9 cellular contexts compared by ENCODE assay signal in genomic region chr2:209929369-209929768, GRCh38.
"Had no signal": no experiment of that assay in that cellular context is flagged by ENCODE, and none has a peak within 500 bp of the region (broad histone marks: within the 10 kb centered on the region; RNA-seq: fewer than 3 reads in every experiment).

No MANE protein-coding gene starts in this region.

- H3K27ac ChIP-seq: GM23248, HL-60 had no signal

- DNase-seq: GM23248, GOT3, H7, HFFc6, KBM-7 had no signal

- H3K9me3 ChIP-seq: HAP-1 had no signal

- H2AFZ ChIP-seq: GM23248 had no signal

- H3K9me3 Mint-ChIP-seq: HFFc6 had no signal

- H3K4me3 ChIP-seq: GM23248, HAP-1 had no signal

- H3K27ac Mint-ChIP-seq: HFFc6, IgD-negative memory B cell had no signal

- H3K4me1 Mint-ChIP-seq: IgD-negative memory B cell had no signal

- ATAC-seq: HCT116 had no signal

- H3K4me1 ChIP-seq: HAP-1 had no signal

- H3K36me3 Mint-ChIP-seq: IgD-negative memory B cell had no signal

- H3K36me3 ChIP-seq: HAP-1 had no signal

- H3K4me3 Mint-ChIP-seq: HFFc6, IgD-negative memory B cell had no signal

- H3K9ac ChIP-seq: GM23248 had no signal
